ENCODE assay signal across 13 cellular contexts in genomic region chr9:132663120-132663519, GRCh38.
"Had no signal": no experiment of that assay in that cellular context is flagged by ENCODE, and none has a peak within 500 bp of the region (broad histone marks: within the 10 kb centered on the region; RNA-seq: fewer than 3 reads in every experiment).

No MANE protein-coding gene starts in this region.

- H3K9me3 Mint-ChIP-seq: activated CD4-positive, alpha-beta T cell treated with anti-CD3 and anti-CD28 coated beads, Interleukin-2, amount 10 ng/mL, durations not matched to agents 7 days and 5 days; activated naive CD8-positive, alpha-beta T cell treated with anti-CD3 and anti-CD28 coated beads for 36 hours; naive thymus-derived CD4-positive, alpha-beta T cell; stimulated activated naive B cell treated with anti-CD40 and anti-IgM and Interleukin-4, amounts not matched to agents 10 μg/mL and 1 μg/mL and 100 μg/mL, for 72 hours; T-helper 2 cell treated with Interferon-gamma antibody and Interleukin-4, amounts not matched to agents 5 μg/mL and 100 μg/mL, for 36 hours had no signal

- H3K27me3 Mint-ChIP-seq: activated CD4-positive, alpha-beta T cell treated with anti-CD3 and anti-CD28 coated beads, Interleukin-2, amount 10 ng/mL, durations not matched to agents 7 days and 5 days; activated naive CD8-positive, alpha-beta T cell treated with anti-CD3 and anti-CD28 coated beads for 36 hours; naive thymus-derived CD4-positive, alpha-beta T cell; stimulated activated naive B cell treated with anti-CD40 and anti-IgM and Interleukin-4, amounts not matched to agents 10 μg/mL and 1 μg/mL and 100 μg/mL, for 72 hours had no signal

- H3K27ac Mint-ChIP-seq: activated CD4-positive, alpha-beta T cell treated with anti-CD3 and anti-CD28 coated beads, Interleukin-2, amount 10 ng/mL, durations not matched to agents 7 days and 5 days; activated naive CD8-positive, alpha-beta T cell treated with anti-CD3 and anti-CD28 coated beads for 36 hours; naive thymus-derived CD4-positive, alpha-beta T cell; stimulated activated naive B cell treated with anti-CD40 and anti-IgM and Interleukin-4, amounts not matched to agents 10 μg/mL and 1 μg/mL and 100 μg/mL, for 72 hours; T-helper 2 cell treated with Interferon-gamma antibody and Interleukin-4, amounts not matched to agents 5 μg/mL and 100 μg/mL, for 36 hours had no signal

- DNase-seq: activated CD4-positive, alpha-beta T cell treated with anti-CD3 and anti-CD28 coated beads, Interleukin-2, amount 10 ng/mL, durations not matched to agents 7 days and 5 days; activated CD8-positive, alpha-beta memory T cell treated with anti-CD3 and anti-CD28 coated beads for 24 hours; activated naive CD8-positive, alpha-beta T cell treated with anti-CD3 and anti-CD28 coated beads for 36 hours; amygdala; left colon; naive thymus-derived CD4-positive, alpha-beta T cell; stimulated activated CD4-positive, alpha-beta T cell treated with anti-CD3 and anti-CD28 coated beads, Interleukin-2, amount 100 ng/mL, for 48 hours; stimulated activated naive B cell treated with anti-CD40 and anti-IgM and Interleukin-4, amounts not matched to agents 10 μg/mL and 1 μg/mL and 100 μg/mL, for 72 hours; SW 1271 had no signal

- H3K4me3 ChIP-seq: lung, vagina had no signal

- ATAC-seq: left colon; naive thymus-derived CD4-positive, alpha-beta T cell; stimulated activated naive B cell treated with anti-CD40 and anti-IgM and Interleukin-4, amounts not matched to agents 10 μg/mL and 1 μg/mL and 100 μg/mL, for 72 hours had no signal

- H3K27ac ChIP-seq: vagina had no signal

- H3K27me3 ChIP-seq: tibial nerve, vagina had no signal

- H3K9me3 ChIP-seq: tibial nerve, vagina had no signal

- H3K4me3 Mint-ChIP-seq: activated CD4-positive, alpha-beta T cell treated with anti-CD3 and anti-CD28 coated beads, Interleukin-2, amount 10 ng/mL, durations not matched to agents 7 days and 5 days; activated naive CD8-positive, alpha-beta T cell treated with anti-CD3 and anti-CD28 coated beads for 36 hours; naive thymus-derived CD4-positive, alpha-beta T cell; stimulated activated naive B cell treated with anti-CD40 and anti-IgM and Interleukin-4, amounts not matched to agents 10 μg/mL and 1 μg/mL and 100 μg/mL, for 72 hours; T-helper 2 cell treated with Interferon-gamma antibody and Interleukin-4, amounts not matched to agents 5 μg/mL and 100 μg/mL, for 36 hours had no signal
